ENCODE assay signal across 21 cellular contexts in the genomic region with DNA sequence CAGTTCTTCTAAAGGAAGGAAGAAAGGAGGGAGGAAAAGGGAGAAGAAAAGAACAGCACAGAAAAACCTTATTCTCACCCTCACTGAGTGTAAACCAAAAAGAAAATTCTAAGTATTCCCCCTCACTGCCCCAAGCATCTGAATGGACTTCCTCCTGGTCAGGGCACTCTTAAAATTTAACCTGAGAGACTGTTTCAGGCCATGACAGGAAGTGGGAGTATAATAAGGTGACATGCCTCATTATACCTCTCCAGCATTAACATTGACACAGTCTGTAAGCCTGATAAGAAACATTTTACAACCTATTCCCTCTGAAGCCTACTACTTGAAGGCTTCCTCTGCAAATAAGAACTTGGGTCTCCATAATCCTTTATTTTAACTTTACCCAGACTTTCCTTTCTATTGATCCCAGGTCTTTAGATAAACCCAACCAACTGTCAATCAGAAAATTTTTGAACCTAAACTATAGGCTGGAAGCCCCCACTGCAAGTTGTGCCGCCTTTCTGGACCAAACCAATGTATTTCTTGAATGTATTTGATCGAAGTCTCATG. TPM values are rescaled to one million over a fixed set of nuclear protein-coding genes. Genes with fewer than 3 reads are reported as not detected.
DNase-seq lines count a peak whose midpoint lies in the region; ATAC-seq and TF ChIP-seq lines count a peak whose summit lies in the region.
"Had no signal": no experiment of that assay in that cellular context is flagged by ENCODE, and none has a peak within 500 bp of the region (broad histone marks: within the 10 kb centered on the region; RNA-seq: fewer than 3 reads in every experiment).

No MANE protein-coding gene starts in this region.

- H3K27me3 ChIP-seq in endodermal cell (ENCODE audit: control insufficient read depth, insufficient read depth, low read length, poor library complexity, severe bottlenecking) (no peaks in the 10 kb centered on the region), dorsolateral prefrontal cortex (no peaks in the 10 kb centered on the region)
- H3K27me3 ChIP-seq: BE2C, body of pancreas, tibial artery had no signal

- 90 to 100% methylated on average over 2 of the region's 2 CpGs for WGBS in endodermal cell (ENCODE audit: insufficient coverage in 1 of 2, insufficient read length in 1 of 2), 2 experiments

- H3K27me3 Mint-ChIP-seq in endodermal cell (ENCODE audit: insufficient read depth) (no peaks in the 10 kb centered on the region), progenitor cell of endocrine pancreas (peaks cover 8% of the 10 kb centered on the region)
- H3K27me3 Mint-ChIP-seq in activated naive CD8-positive, alpha-beta T cell treated with anti-CD3 and anti-CD28 coated beads for 36 hours, result no peaks in the 10 kb centered on the region
- H3K27me3 Mint-ChIP-seq: activated naive CD8-positive, alpha-beta T cell had no signal

- peak overlapping the region; percentile 65 for H3K4me3 ChIP-seq in endodermal cell (ENCODE audit: low read length)
- no peak overlapping the region for H3K4me3 ChIP-seq in dorsolateral prefrontal cortex
- H3K4me3 ChIP-seq: body of pancreas, tibial artery had no signal

- H3K9me3 ChIP-seq in endodermal cell (ENCODE audit: control insufficient read depth, low read length), result no peaks in the 10 kb centered on the region
- H3K9me3 ChIP-seq: BE2C, body of pancreas, tibial artery had no signal

- TF ChIP-seq CTCF in endodermal cell (conservative IDR thresholded peaks at IDR 0.05) (no peak), progenitor cell of endocrine pancreas (IDR thresholded peaks at IDR 0.05; ENCODE audit: unreplicated experiment) (no peak), dorsolateral prefrontal cortex (IDR thresholded peaks at IDR 0.05 in 54 of 56, conservative IDR thresholded peaks at IDR 0.05 in 2 of 56; ENCODE audit: low read depth in 1 of 56, partially characterized antibody in 56 of 56) (no peak)

- H3K36me3 Mint-ChIP-seq in endodermal cell (ENCODE audit: low read depth) (peaks cover 15% of the 10 kb centered on the region), progenitor cell of endocrine pancreas (ENCODE audit: insufficient read depth) (peaks cover 2% of the 10 kb centered on the region)
- H3K36me3 Mint-ChIP-seq in activated naive CD8-positive, alpha-beta T cell treated with anti-CD3 and anti-CD28 coated beads for 36 hours, result no peaks in the 10 kb centered on the region
- H3K36me3 Mint-ChIP-seq: activated naive CD8-positive, alpha-beta T cell; natural killer cell; stimulated activated naive B cell treated with anti-CD40 and anti-IgM and Interleukin-4, amounts not matched to agents 10 μg/mL and 1 μg/mL and 100 μg/mL, for 72 hours had no signal

- peak overlapping the region; percentile 15 for H3K4me3 Mint-ChIP-seq in endodermal cell
- H3K4me3 Mint-ChIP-seq in progenitor cell of endocrine pancreas (ENCODE audit: low read depth), result peak overlapping the region; percentile 35
- no peak overlapping the region for H3K4me3 Mint-ChIP-seq in activated naive CD8-positive, alpha-beta T cell treated with anti-CD3 and anti-CD28 coated beads for 36 hours
- H3K4me3 Mint-ChIP-seq: activated naive CD8-positive, alpha-beta T cell; activated T-cell treated with anti-CD3 and anti-CD28 coated beads, Interleukin-2, amount 50 U/mL, for 24 hours; natural killer cell; stimulated activated naive B cell treated with anti-CD40 and anti-IgM and Interleukin-4, amounts not matched to agents 10 μg/mL and 1 μg/mL and 100 μg/mL, for 72 hours had no signal

- H3K4me1 Mint-ChIP-seq in endodermal cell (peaks cover 84% of the 10 kb centered on the region), progenitor cell of endocrine pancreas (ENCODE audit: low read depth) (peaks cover 57% of the 10 kb centered on the region)
- H3K4me1 Mint-ChIP-seq in activated naive CD8-positive, alpha-beta T cell treated with anti-CD3 and anti-CD28 coated beads for 36 hours, result no peaks in the 10 kb centered on the region
- H3K4me1 Mint-ChIP-seq: stimulated activated naive B cell treated with anti-CD40 and anti-IgM and Interleukin-4, amounts not matched to agents 10 μg/mL and 1 μg/mL and 100 μg/mL, for 72 hours had no signal

- H3K36me3 ChIP-seq in endodermal cell (ENCODE audit: control insufficient read depth, insufficient read depth, low read length), result peaks cover 18% of the 10 kb centered on the region
- H3K36me3 ChIP-seq: BE2C, tibial artery had no signal

- H3K9me3 Mint-ChIP-seq in endodermal cell, result no peaks in the 10 kb centered on the region
- H3K9me3 Mint-ChIP-seq in progenitor cell of endocrine pancreas (ENCODE audit: low read depth), result no peaks in the 10 kb centered on the region
- H3K9me3 Mint-ChIP-seq in activated naive CD8-positive, alpha-beta T cell treated with anti-CD3 and anti-CD28 coated beads for 36 hours, result no peaks in the 10 kb centered on the region
- H3K9me3 Mint-ChIP-seq: activated T-cell treated with anti-CD3 and anti-CD28 coated beads, Interleukin-2, amount 50 U/mL, for 24 hours; natural killer cell; stimulated activated naive B cell treated with anti-CD40 and anti-IgM and Interleukin-4, amounts not matched to agents 10 μg/mL and 1 μg/mL and 100 μg/mL, for 72 hours had no signal

- H3K27ac Mint-ChIP-seq in endodermal cell (peak overlapping the region; percentile 77), progenitor cell of endocrine pancreas (no peak overlapping the region)
- no peak overlapping the region for H3K27ac Mint-ChIP-seq in activated naive CD8-positive, alpha-beta T cell treated with anti-CD3 and anti-CD28 coated beads for 36 hours
- H3K27ac Mint-ChIP-seq: activated naive CD8-positive, alpha-beta T cell; activated T-cell treated with anti-CD3 and anti-CD28 coated beads, Interleukin-2, amount 50 U/mL, for 24 hours; natural killer cell; stimulated activated naive B cell treated with anti-CD40 and anti-IgM and Interleukin-4, amounts not matched to agents 10 μg/mL and 1 μg/mL and 100 μg/mL, for 72 hours had no signal

- peak; percentile 9 for DNase-seq in DMS153 treated with DMSO at 0.1 percent for 48 hours (lab: John Stamatoyannopoulos, UW; ENCODE audit: unreplicated experiment)
- DNase-seq in DMS153 (lab: John Stamatoyannopoulos, UW), result no peak
- DNase-seq in endodermal cell, result peak; percentile 31
- DNase-seq in progenitor cell of endocrine pancreas (ENCODE audit: low spot score, unreplicated experiment), result no peak
- no peak for DNase-seq in dorsolateral prefrontal cortex
- no peak for DNase-seq in activated naive CD8-positive, alpha-beta T cell treated with anti-CD3 and anti-CD28 coated beads for 36 hours
- DNase-seq: activated CD4-positive, alpha-beta T cell treated with anti-CD3 and anti-CD28 coated beads, Interleukin-2, amount 50 U/mL, for 48 hours; activated T-cell treated with anti-CD3 and anti-CD28 coated beads, Interleukin-2, amount 50 U/mL, for 24 hours; BE2C; body of pancreas; DMS 273 treated with DMSO at 0.1 percent for 48 hours; natural killer cell; NCI-H345; stimulated activated CD4-positive, alpha-beta T cell treated with anti-CD3 and anti-CD28 coated beads, Interleukin-15, amount 100 ng/mL, for 24 hours; stimulated activated naive B cell treated with anti-CD40 and anti-IgM and Interleukin-4, amounts not matched to agents 10 μg/mL and 1 μg/mL and 100 μg/mL, for 72 hours; SW 1271 had no signal

- ATAC-seq in HG03175 (IDR thresholded peaks at IDR 0.05; ENCODE audit: unreplicated experiment), result peak; percentile 50
- ATAC-seq in HG02870 (IDR thresholded peaks at IDR 0.05; ENCODE audit: unreplicated experiment), result no peak
- ATAC-seq: body of pancreas; natural killer cell; stimulated activated naive B cell treated with anti-CD40 and anti-IgM and Interleukin-4, amounts not matched to agents 10 μg/mL and 1 μg/mL and 100 μg/mL, for 72 hours had no signal

- H3K9ac ChIP-seq in endodermal cell (ENCODE audit: extremely low read depth, low read length, poor library complexity, severe bottlenecking), result no peak overlapping the region

- intact Hi-C loops in dorsolateral prefrontal cortex (cut with DNase I), result no loop called here

- H3K4me1 ChIP-seq in endodermal cell (ENCODE audit: control insufficient read depth, insufficient read depth, low read length), result peaks cover 41% of the 10 kb centered on the region
- H3K4me1 ChIP-seq: BE2C, body of pancreas had no signal

- H3K27ac ChIP-seq in endodermal cell (ENCODE audit: low read depth, low read length) (no peak overlapping the region), dorsolateral prefrontal cortex (no peak overlapping the region)
- H3K27ac ChIP-seq: 22Rv1, body of pancreas, tibial artery had no signal

RNA-seq across cellular contexts. Expression of gene SLCO2A1, which starts 41.7 kb away (rescaled TPM):
- total RNA-seq in endodermal cell, result 100 to 1,000 TPM; 126 to 134 TPM
- polyA plus RNA-seq in endodermal cell (2013, experiment 1 of 2), result 10.6 TPM
- polyA plus RNA-seq in endodermal cell (2013, experiment 2 of 2), result 12.8 TPM
- total RNA-seq in progenitor cell of endocrine pancreas, result 27.9 and 28.9 TPM in 2 replicates
- total RNA-seq in dorsolateral prefrontal cortex, result 10 to 100 TPM in 3 of 120 experiments, 1 to 10 TPM in 116, under 1 TPM in 1; 0.93 to 10.5 (median 5.3) TPM
- total RNA-seq in activated naive CD8-positive, alpha-beta T cell treated with anti-CD3 and anti-CD28 coated beads for 36 hours, result under 1 TPM in 1 of 2 experiments, not detected in 1; 0.08 TPM
- total RNA-seq: natural killer cell had no signal

Comparison
In these comparisons a context has a peak if more than half of its experiments do, and no peak if none do; other contexts are left out.
1. DNase-seq: peak in DMS153 treated with DMSO at 0.1 percent for 48 hours (single experiment) and endodermal cell (single experiment); none in DMS153 (single experiment), progenitor cell of endocrine pancreas (single experiment), dorsolateral prefrontal cortex (0 of 10) and activated naive CD8-positive, alpha-beta T cell treated with anti-CD3 and anti-CD28 coated beads for 36 hours (single experiment).